ENCODE assay signal across 1 cellular context in genomic region chr6:53064726-53065265, GRCh38.
TF ChIP-seq lines count a peak whose summit lies in the region.

No MANE protein-coding gene starts in this region.

TF ChIP-seq in HepG2, 621 proteins besides CTCF, POLR2A, EP300 and RAD21 (continued from another document and continues in another):
- 0 out of 2 replicates have a peak, but pooled peaks have one; percentile 51 for TF ChIP-seq ZNF441 (CRISPR knock-in tag; IDR thresholded peaks at IDR 0.05; ENCODE audit: borderline replicate concordance)
- TF ChIP-seq ZSCAN30 (CRISPR knock-in tag; IDR thresholded peaks at IDR 0.05) = no peak
- no peak for TF ChIP-seq ZNF703 (CRISPR knock-in tag; IDR thresholded peaks at IDR 0.05; ENCODE audit: borderline replicate concordance)
- TF ChIP-seq MAZ (IDR thresholded peaks at IDR 0.05; ENCODE audit: borderline replicate concordance, low read depth, low read length) = no peak
- TF ChIP-seq MAZ (CRISPR knock-in tag; IDR thresholded peaks at IDR 0.05; ENCODE audit: low read depth) = no peak
- TF ChIP-seq ZBTB25 (CRISPR knock-in tag; IDR thresholded peaks at IDR 0.05) = no peak
- no peak for TF ChIP-seq ZNF33B (CRISPR knock-in tag; IDR thresholded peaks at IDR 0.05)
- TF ChIP-seq ZNF781 (CRISPR knock-in tag; IDR thresholded peaks at IDR 0.05; ENCODE audit: borderline replicate concordance, not compliant biosample characterization) = no peak
- TF ChIP-seq ZNF138 (CRISPR knock-in tag; IDR thresholded peaks at IDR 0.05; ENCODE audit: low read depth) = no peak
- TF ChIP-seq GTF3A (CRISPR knock-in tag; conservative IDR thresholded peaks at IDR 0.05) = no peak
- no peak for TF ChIP-seq KDM6A (CRISPR knock-in tag; IDR thresholded peaks at IDR 0.05; ENCODE audit: low read depth)
- TF ChIP-seq ZNF124 (CRISPR knock-in tag; IDR thresholded peaks at IDR 0.05) = no peak
- TF ChIP-seq ZNF484 (CRISPR knock-in tag; IDR thresholded peaks at IDR 0.05; ENCODE audit: borderline replicate concordance, low read depth) = no peak
- no peak for TF ChIP-seq ZNF773 (CRISPR knock-in tag; IDR thresholded peaks at IDR 0.05; ENCODE audit: borderline replicate concordance)
- no peak for TF ChIP-seq ZNF251 (CRISPR knock-in tag; IDR thresholded peaks at IDR 0.05)
- TF ChIP-seq PBX2 (CRISPR knock-in tag; IDR thresholded peaks at IDR 0.05) = no peak
- TF ChIP-seq ATAD3A (CRISPR knock-in tag; IDR thresholded peaks at IDR 0.05) = no peak
- no peak for TF ChIP-seq ZNF576 (CRISPR knock-in tag; IDR thresholded peaks at IDR 0.05)
- TF ChIP-seq ZNF607 (CRISPR knock-in tag; IDR thresholded peaks at IDR 0.05; ENCODE audit: borderline replicate concordance) = no peak
- TF ChIP-seq TFDP2 (CRISPR knock-in tag; IDR thresholded peaks at IDR 0.05) = peak; percentile 79
- TF ChIP-seq HNF1B (CRISPR knock-in tag; IDR thresholded peaks at IDR 0.05) = peak; percentile 14; the same call in 1 of the 2 replicates
- TF ChIP-seq HNRNPK (IDR thresholded peaks at IDR 0.05; ENCODE audit: low read depth, low read length, poor library complexity, severe bottlenecking) = no peak
- peak; percentile 55; the same call in 1 of the 2 replicates for TF ChIP-seq MIER3 (CRISPR knock-in tag; IDR thresholded peaks at IDR 0.05; ENCODE audit: borderline replicate concordance)
- no peak for TF ChIP-seq DMAP1 (CRISPR knock-in tag; IDR thresholded peaks at IDR 0.05)
- no peak for TF ChIP-seq ZNF672 (CRISPR knock-in tag; IDR thresholded peaks at IDR 0.05)
- no peak for TF ChIP-seq SALL2 (CRISPR knock-in tag; IDR thresholded peaks at IDR 0.05)
- TF ChIP-seq FOXK1 (CRISPR knock-in tag; IDR thresholded peaks at IDR 0.05; ENCODE audit: borderline replicate concordance, low read depth) = no peak
- no peak for TF ChIP-seq EEA1 (CRISPR knock-in tag; IDR thresholded peaks at IDR 0.05; ENCODE audit: borderline replicate concordance)
- no peak for TF ChIP-seq ZNF879 (CRISPR knock-in tag; IDR thresholded peaks at IDR 0.05)
- TF ChIP-seq NFIC (IDR thresholded peaks at IDR 0.05; ENCODE audit: low read length) = no peak
- TF ChIP-seq NFYC (CRISPR knock-in tag; IDR thresholded peaks at IDR 0.05) = peak; percentile 40; the same call in 1 of the 2 replicates
- no peak for TF ChIP-seq ZNF350 (CRISPR knock-in tag; IDR thresholded peaks at IDR 0.05; ENCODE audit: borderline replicate concordance, low read depth)
- no peak for TF ChIP-seq AKAP8 (CRISPR knock-in tag; IDR thresholded peaks at IDR 0.05)
- TF ChIP-seq SP1 (IDR thresholded peaks at IDR 0.05) = no peak
- peak; percentile 73 for TF ChIP-seq SP1 (CRISPR knock-in tag; IDR thresholded peaks at IDR 0.05)
- TF ChIP-seq ISX (CRISPR knock-in tag; conservative IDR thresholded peaks at IDR 0.05) = no peak
- TF ChIP-seq ZNF512B (CRISPR knock-in tag; IDR thresholded peaks at IDR 0.05; ENCODE audit: borderline replicate concordance) = no peak
- no peak for TF ChIP-seq SIX1 (CRISPR knock-in tag; IDR thresholded peaks at IDR 0.05; ENCODE audit: borderline replicate concordance)
- no peak for TF ChIP-seq NFKBIZ (CRISPR knock-in tag; IDR thresholded peaks at IDR 0.05)
- no peak for TF ChIP-seq ZNF543 (CRISPR knock-in tag; IDR thresholded peaks at IDR 0.05)
- TF ChIP-seq KLF9 (CRISPR knock-in tag; IDR thresholded peaks at IDR 0.05; ENCODE audit: low read depth) = no peak
- TF ChIP-seq ZNF276 (CRISPR knock-in tag; IDR thresholded peaks at IDR 0.05; ENCODE audit: low read depth) = 0 out of 2 replicates have a peak, but pooled peaks have one; percentile 42
- no peak for TF ChIP-seq ZNF652 (CRISPR knock-in tag; IDR thresholded peaks at IDR 0.05; ENCODE audit: borderline replicate concordance, low read depth)
- no peak for TF ChIP-seq TRIM24 (CRISPR knock-in tag; IDR thresholded peaks at IDR 0.05)
- no peak for TF ChIP-seq TCF7L2 (IDR thresholded peaks at IDR 0.05; ENCODE audit: low read depth, low read length)
- no peak for TF ChIP-seq ZBTB7A (CRISPR knock-in tag; IDR thresholded peaks at IDR 0.05)
- TF ChIP-seq ZBTB2 (CRISPR knock-in tag; IDR thresholded peaks at IDR 0.05; ENCODE audit: low read depth) = no peak
- TF ChIP-seq ZNF329 (CRISPR knock-in tag; IDR thresholded peaks at IDR 0.05; ENCODE audit: low read depth) = no peak
- TF ChIP-seq ZNF280B (CRISPR knock-in tag; IDR thresholded peaks at IDR 0.05; ENCODE audit: borderline replicate concordance) = no peak
- TF ChIP-seq ZKSCAN1 (IDR thresholded peaks at IDR 0.05; ENCODE audit: low read length) = no peak
- TF ChIP-seq HMGXB3 (CRISPR knock-in tag; IDR thresholded peaks at IDR 0.05; ENCODE audit: borderline replicate concordance) = no peak
- TF ChIP-seq BCL6 (CRISPR knock-in tag; IDR thresholded peaks at IDR 0.05) = no peak; the same call in 1 of the 2 replicates
- TF ChIP-seq U2AF1 (optimal IDR thresholded peaks at IDR 0.05; ENCODE audit: low read depth, low read length) = no peak
- no peak for TF ChIP-seq ZFP36L2 (CRISPR knock-in tag; IDR thresholded peaks at IDR 0.05)
- no peak for TF ChIP-seq ZNF564 (CRISPR knock-in tag; IDR thresholded peaks at IDR 0.05)
